18 cellular contexts compared by ENCODE assay signal in genomic region chr12:3022961-3023360, GRCh38. TPM values are rescaled to one million over a fixed set of nuclear protein-coding genes. Genes with fewer than 3 reads are reported as not detected.
DNase-seq lines count a peak whose midpoint lies in the region; ATAC-seq and TF ChIP-seq lines count a peak whose summit lies in the region.
"Had no signal": no experiment of that assay in that cellular context is flagged by ENCODE, and none has a peak within 500 bp of the region (broad histone marks: within the 10 kb centered on the region; RNA-seq: fewer than 3 reads in every experiment).

No MANE protein-coding gene starts in this region.

- H3K27me3 Mint-ChIP-seq in GM23338 (ENCODE audit: insufficient read depth, low read depth, poor library complexity): peaks cover 13% of the 10 kb centered on the region
- H3K27me3 Mint-ChIP-seq in WTC11 (ENCODE audit: low read depth): no peaks in the 10 kb centered on the region
- H3K27me3 Mint-ChIP-seq in nephron progenitor cell (ENCODE audit: low read depth, poor library complexity): peaks cover 5% of the 10 kb centered on the region
- H3K27me3 Mint-ChIP-seq: B cell had no signal

- H3K4me3 Mint-ChIP-seq in GM23338 (no peak overlapping the region), WTC11 (no peak overlapping the region), nephron progenitor cell (no peak overlapping the region)
- H3K4me3 Mint-ChIP-seq: B cell; CD8-positive, alpha-beta T cell had no signal

- no peak for TF ChIP-seq CTCF in GM23338 (conservative IDR thresholded peaks at IDR 0.05; ENCODE audit: low read depth in 2 of 2)
- TF ChIP-seq CTCF in WTC11 (IDR thresholded peaks at IDR 0.05): no peak
- no peak for TF ChIP-seq CTCF in nephron progenitor cell (IDR thresholded peaks at IDR 0.05)
- TF ChIP-seq CTCF in psoas muscle (IDR thresholded peaks at IDR 0.05): no peak
- TF ChIP-seq CTCF in mucosa of descending colon (IDR thresholded peaks at IDR 0.05): no peak

- H4K20me1 ChIP-seq in GM23338 (replicated peaks; ENCODE audit: insufficient read depth): peaks cover 6% of the 10 kb centered on the region

- H3K27ac Mint-ChIP-seq in GM23338 (no peak overlapping the region; the same call in 1 of the 2 replicates), WTC11 (peak overlapping the region; percentile 10; the same call in 1 of the 2 replicates), nephron progenitor cell (peak overlapping the region; percentile 62)
- H3K27ac Mint-ChIP-seq: B cell; CD8-positive, alpha-beta T cell had no signal

- 37 to 71% (median 51%) methylated on average over 8 of the region's 8 CpGs for WGBS in psoas muscle, 3 donors

- ATAC-seq in GM23338 (no peak), WTC11 (no peak), psoas muscle (peak in 3 of 4 donors; percentile 26 to 55 (median 53)), mucosa of descending colon (no peak)
- ATAC-seq: CD8-positive, alpha-beta T cell; GM12878 had no signal

- H3K4me2 ChIP-seq in GM23338: no peak overlapping the region
- H3K4me2 ChIP-seq: BLaER1 treated with 17β-estradiol and CSF1 and Interleukin-3, amounts not matched to agents 10 nM and 100 nM had no signal

- 0 out of 2 replicates have a peak overlapping the region, but pooled peaks have one; percentile 8 for H3K27ac ChIP-seq in GM23338 (ENCODE audit: low read depth)
- no peak overlapping the region for H3K27ac ChIP-seq in psoas muscle
- H3K27ac ChIP-seq: BLaER1 treated with 17β-estradiol and CSF1 and Interleukin-3, amounts not matched to agents 10 nM and 100 nM had no signal

- intact Hi-C loops in psoas muscle (cut with DNase I) (no loop called here), mucosa of descending colon (cut with DNase I, micrococcal nuclease) (no loop called here)

- H3K9me3 Mint-ChIP-seq in GM23338: no peaks in the 10 kb centered on the region; the same call in 2 of the 3 replicates
- H3K9me3 Mint-ChIP-seq in WTC11: no peaks in the 10 kb centered on the region
- H3K9me3 Mint-ChIP-seq in nephron progenitor cell: peaks cover 3% of the 10 kb centered on the region
- H3K9me3 Mint-ChIP-seq: CD8-positive, alpha-beta T cell had no signal

- POLR2A ChIA-PET in WTC11 (lab: Charles Lee): interaction anchor here (0.6 kb wide), 1 partner anchor 115 kb away, joined by 3 read pairs; no protein-coding TSS in a partner anchor

- H3K4me3 ChIP-seq in GM23338 (no peak overlapping the region), psoas muscle (no peak overlapping the region), mucosa of descending colon (no peak overlapping the region)
- H3K4me3 ChIP-seq: BLaER1 treated with 17β-estradiol and CSF1 and Interleukin-3, amounts not matched to agents 10 nM and 100 nM; GM12878; HAP-1 had no signal

- H3F3A ChIP-seq in GM23338 (replicated peaks; ENCODE audit: low read depth): peaks cover 16% of the 10 kb centered on the region

- no peaks in the 10 kb centered on the region for H3K4me1 ChIP-seq in GM23338 (ENCODE audit: insufficient read depth)
- no peaks in the 10 kb centered on the region for H3K4me1 ChIP-seq in psoas muscle
- H3K4me1 ChIP-seq in mucosa of descending colon (ENCODE audit: low read depth): no peaks in the 10 kb centered on the region
- H3K4me1 ChIP-seq: BLaER1 treated with 17β-estradiol and CSF1 and Interleukin-3, amounts not matched to agents 10 nM and 100 nM; HAP-1 had no signal

- H3K9me2 ChIP-seq in GM23338 (ENCODE audit: insufficient read depth): no peaks in the 10 kb centered on the region

- CTCF ChIA-PET in WTC11 (lab: Charles Lee): interaction anchor here (1.2 to 1.5 kb wide), 3 partner anchors 18 to 46 kb away, joined by 3 to 5 read pairs (median 5); no protein-coding TSS in a partner anchor

- no peaks in the 10 kb centered on the region for H3K9me3 ChIP-seq in psoas muscle
- no peaks in the 10 kb centered on the region for H3K9me3 ChIP-seq in mucosa of descending colon
- H3K9me3 ChIP-seq: BLaER1 treated with 17β-estradiol and CSF1 and Interleukin-3, amounts not matched to agents 10 nM and 100 nM; HAP-1 had no signal

- no peaks in the 10 kb centered on the region for H3K79me2 ChIP-seq in GM23338 (replicated peaks; ENCODE audit: insufficient read depth)

- no peaks in the 10 kb centered on the region for H3K27me3 ChIP-seq in GM23338 (ENCODE audit: insufficient read depth)
- no peaks in the 10 kb centered on the region for H3K27me3 ChIP-seq in psoas muscle (ENCODE audit: insufficient read depth in 3 of 3, low read length in 2 of 3)
- H3K27me3 ChIP-seq: BLaER1 treated with 17β-estradiol and CSF1 and Interleukin-3, amounts not matched to agents 10 nM and 100 nM had no signal

- peaks cover 78% of the 10 kb centered on the region for H3K36me3 Mint-ChIP-seq in GM23338 (ENCODE audit: low read depth)
- H3K36me3 Mint-ChIP-seq in WTC11: peaks cover 63% of the 10 kb centered on the region
- H3K36me3 Mint-ChIP-seq in nephron progenitor cell (ENCODE audit: low read depth): peaks cover 60% of the 10 kb centered on the region
- H3K36me3 Mint-ChIP-seq: CD8-positive, alpha-beta T cell had no signal

- H3K36me3 ChIP-seq in GM23338 (ENCODE audit: insufficient read depth) (peaks cover 39% of the 10 kb centered on the region), psoas muscle (ENCODE audit: insufficient read depth in 1 of 2, low read depth in 1 of 2) (peaks cover 5 to 98% of the 10 kb centered on the region in 2 donors), mucosa of descending colon (ENCODE audit: low read depth) (no peaks in the 10 kb centered on the region)

- DNase-seq in GM23338 (ENCODE audit: low spot score): no peak
- no peak for DNase-seq in WTC11 (ENCODE audit: low spot score)
- no peak for DNase-seq in nephron progenitor cell
- peak in 1 of 2 donors; percentile 55 for DNase-seq in psoas muscle
- DNase-seq in HUDEP-2 (lab: John Stamatoyannopoulos, UW; ENCODE audit: unreplicated experiment in 76 of 76): no peak
- DNase-seq in cerebellar nuclear complex (lab: John Stamatoyannopoulos, UW): no peak
- DNase-seq in mucosa of descending colon: no peak
- DNase-seq in NCI-H146 (lab: John Stamatoyannopoulos, UW): no peak
- DNase-seq: CD8-positive, alpha-beta T cell; DMS 273 treated with DMSO at 0.1 percent for 48 hours; DMS53; DND-41; EL; GOT3 had no signal

- H2AFZ ChIP-seq in GM23338: no peak overlapping the region

- H3K4me1 Mint-ChIP-seq in GM23338: peaks cover 4% of the 10 kb centered on the region; the same call in 2 of the 3 replicates
- H3K4me1 Mint-ChIP-seq in WTC11: no peaks in the 10 kb centered on the region
- H3K4me1 Mint-ChIP-seq in nephron progenitor cell: peaks cover 42% of the 10 kb centered on the region
- H3K4me1 Mint-ChIP-seq: B cell had no signal

TF ChIP-seq in GM23338, 12 proteins besides CTCF, POLR2A, EP300 and RAD21 (continues in another document):
- TF ChIP-seq ZNF114 (CRISPR knock-in tag; IDR thresholded peaks at IDR 0.05): no peak
- no peak for TF ChIP-seq JUNB (IDR thresholded peaks at IDR 0.05; ENCODE audit: unreplicated experiment)
- TF ChIP-seq EZH2 (IDR thresholded peaks at IDR 0.05; ENCODE audit: low read depth, unreplicated experiment): no peak
- TF ChIP-seq CREB1 (CRISPR knock-in tag; IDR thresholded peaks at IDR 0.05; ENCODE audit: low read depth): no peak
- TF ChIP-seq ETS1 (IDR thresholded peaks at IDR 0.05): no peak
- TF ChIP-seq ZNF331 (CRISPR knock-in tag; IDR thresholded peaks at IDR 0.05; ENCODE audit: low read depth): no peak
- no peak for TF ChIP-seq POLR2AphosphoS5 (IDR thresholded peaks at IDR 0.05; ENCODE audit: low read depth)
- TF ChIP-seq STAT1 (IDR thresholded peaks at IDR 0.05; ENCODE audit: unreplicated experiment): no peak

TF ChIP-seq in WTC11, 78 proteins besides CTCF, POLR2A, EP300 and RAD21 (continues in another document):
- TF ChIP-seq MAX (CRISPR knock-in tag; IDR thresholded peaks at IDR 0.05): no peak
- no peak for TF ChIP-seq E2F5 (CRISPR knock-in tag; IDR thresholded peaks at IDR 0.05)
- no peak for TF ChIP-seq ETV6 (CRISPR knock-in tag; IDR thresholded peaks at IDR 0.05)
- TF ChIP-seq AR (CRISPR knock-in tag; IDR thresholded peaks at IDR 0.05): no peak

RNA-seq across cellular contexts. Expression of gene TSPAN9, which starts 54.2 kb away (rescaled TPM):
- total RNA-seq in GM23338 (2014; rRNA removed; shearing (Covaris generic)): 17.2 and 31.5 TPM in 2 replicates
- 5.1 and 6.0 TPM in 2 replicates for polyA plus RNA-seq in GM23338 (2016; fragmentation: Nextera tagmentation; extraction: Ambion mirVana)
- total RNA-seq in WTC11 (2021): 21.8 to 27.6 TPM (median 23.9 TPM) in 3 replicates
- 10 to 100 TPM in 3 of 4 donors, 1 to 10 TPM in 1; 8.0 to 28.0 (median 13.4) TPM for total RNA-seq in psoas muscle
- polyA plus RNA-seq in psoas muscle: 10 to 100 TPM in 1 of 3 donors, 1 to 10 TPM in 2; 6.4 to 11.6 (median 9.8) TPM
- total RNA-seq in mucosa of descending colon: 10 to 100 TPM in 1 of 3 donors, 1 to 10 TPM in 2; 4.7 to 28.4 (median 8.5) TPM

Comparison
In these comparisons a context has a peak if more than half of its experiments do, and no peak if none do; other contexts are left out.
1. ATAC-seq: peak in psoas muscle (3 of 4); none in GM23338 (single experiment), WTC11 (single experiment) and mucosa of descending colon (single experiment).